Comparison of ENCODE assay signal across 3 cellular contexts in the genomic region with DNA sequence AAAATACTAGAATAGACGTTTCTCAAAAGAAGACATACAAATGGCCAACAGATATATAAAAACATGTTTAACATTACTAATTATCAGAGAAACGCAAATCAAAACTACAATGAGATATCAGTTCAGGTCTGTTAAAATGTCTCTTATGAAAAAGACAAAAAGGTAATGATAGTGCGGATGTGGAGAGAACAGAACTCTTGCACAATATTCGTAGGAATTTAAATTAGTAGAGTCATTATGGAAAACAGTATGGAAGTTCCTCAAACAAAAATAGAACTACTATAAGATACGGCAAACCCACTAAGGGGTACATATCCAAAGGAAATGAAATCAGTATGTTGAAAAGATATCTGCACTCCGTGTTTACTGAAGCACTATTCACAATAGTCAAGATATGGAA.
A peak's percentile ranks its signal among the peaks of the same experiment; 100 is the strongest.
TF ChIP-seq lines count a peak whose summit lies in the region.

No MANE protein-coding gene starts in this region.

TF ChIP-seq in HepG2, 621 proteins besides CTCF, POLR2A, EP300 and RAD21:
- TF ChIP-seq CEBPB (IDR thresholded peaks at IDR 0.05; ENCODE audit: borderline replicate concordance, low read depth, low read length) = peak; percentile 51; the same call in 1 of the 2 replicates
- no peak for TF ChIP-seq STAT5B (CRISPR knock-in tag; IDR thresholded peaks at IDR 0.05)

TF ChIP-seq in IMR-90, 13 proteins besides CTCF, POLR2A, EP300 and RAD21:
- TF ChIP-seq MXI1 (IDR thresholded peaks at IDR 0.05; ENCODE audit: borderline replicate concordance, low read depth, low read length) (no peak), CEBPB (IDR thresholded peaks at IDR 0.05; ENCODE audit: low read depth, low read length) (peak; percentile 39; the same call in 1 of the 2 replicates), NFE2L2 (IDR thresholded peaks at IDR 0.05; ENCODE audit: low read depth, low read length) (no peak)

TF ChIP-seq in K562, 482 proteins besides CTCF, POLR2A, EP300 and RAD21:
- TF ChIP-seq THRAP3 (IDR thresholded peaks at IDR 0.05; ENCODE audit: borderline replicate concordance) (no peak), CEBPG (CRISPR knock-in tag; IDR thresholded peaks at IDR 0.05) (no peak), CEBPG (tag; conservative IDR thresholded peaks at IDR 0.05 in 1 of 2, IDR thresholded peaks at IDR 0.05 in 1 of 2) (0 out of 4 replicates have a peak, but pooled peaks of 1 of the 2 experiments have one; percentile 42), CEBPB (tag; IDR thresholded peaks at IDR 0.05) (peak; percentile 59; the same call in 1 of the 2 replicates), SMARCA5 (IDR thresholded peaks at IDR 0.05) (no peak), BCL6 (CRISPR knock-in tag; IDR thresholded peaks at IDR 0.05) (no peak)
